In the genomic region with DNA sequence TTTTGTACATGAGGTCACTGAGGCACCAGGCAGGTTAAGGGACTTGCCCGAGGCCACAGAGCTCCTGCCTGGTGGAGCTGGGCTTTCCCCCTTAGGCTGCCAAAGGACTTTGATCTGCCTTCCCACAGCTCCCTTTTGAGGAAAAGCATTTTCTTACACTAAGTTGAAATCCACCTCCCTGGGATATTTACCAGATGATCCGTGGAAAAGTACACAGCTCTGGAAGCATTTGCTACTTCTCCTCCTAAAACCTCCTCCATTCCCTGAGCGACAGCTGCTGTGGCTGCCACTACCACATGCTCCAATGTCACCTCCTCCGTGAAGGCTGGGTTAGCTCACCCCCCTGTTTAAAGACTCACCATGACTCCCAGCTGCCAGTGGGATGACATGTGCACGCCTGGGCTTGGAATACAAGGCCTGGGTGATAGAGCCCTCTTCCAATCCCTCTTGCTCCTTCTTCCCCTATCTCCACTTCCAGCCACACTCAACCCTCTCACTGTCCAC, we compare ENCODE assay signal across 8 cellular contexts. TPM values are rescaled to one million over a fixed set of nuclear protein-coding genes. Genes with fewer than 3 reads are reported as not detected.
DNase-seq lines count a peak whose midpoint lies in the region; ATAC-seq lines count a peak whose summit lies in the region.

No MANE protein-coding gene starts in this region.

- H3K4me1 ChIP-seq in CD4-positive, alpha-beta memory T cell (ENCODE audit: insufficient read depth, low read length): peaks cover 35% of the 10 kb centered on the region
- H3K4me1 ChIP-seq in Karpas-422 (ENCODE audit: low read length): peaks cover 56% of the 10 kb centered on the region
- H3K4me1 ChIP-seq in stomach smooth muscle (ENCODE audit: control insufficient read depth, insufficient read depth, low read length): peaks cover 40% of the 10 kb centered on the region

- H3K4me1 Mint-ChIP-seq in CD4-positive, alpha-beta memory T cell: peaks cover 31 to 41% (median 37%) of the 10 kb centered on the region in 4 donors
- peaks cover 38% of the 10 kb centered on the region for H3K4me1 Mint-ChIP-seq in activated T-helper 1 cell treated with anti-CD3 and anti-CD28 coated beads, Interleukin-12 subunit alpha, Interleukin-12 subunit beta, Interleukin-2, Interleukin-4 antibody, amounts not matched to agents 30 ng/mL and 10 ng/mL and 1 ng/mL, durations not matched to agents 14 hours and 24 hours and 36 hours (ENCODE audit: low read depth)

- H3K36me3 Mint-ChIP-seq in CD4-positive, alpha-beta memory T cell: peaks cover 0 to 6% of the 10 kb centered on the region in 2 donors
- H3K36me3 Mint-ChIP-seq in activated T-helper 1 cell treated with anti-CD3 and anti-CD28 coated beads, Interleukin-12 subunit alpha, Interleukin-12 subunit beta, Interleukin-2, Interleukin-4 antibody, amounts not matched to agents 30 ng/mL and 10 ng/mL and 1 ng/mL, durations not matched to agents 14 hours and 24 hours and 36 hours (ENCODE audit: low read depth): no peaks in the 10 kb centered on the region

- intact Hi-C loops in CD4-positive, alpha-beta memory T cell (cut with micrococcal nuclease): loop anchor here (5.0 kb wide), 1 partner anchor 76 kb away; no protein-coding TSS in a partner anchor
- intact Hi-C loops in activated T-helper 1 cell treated with anti-CD3 and anti-CD28 coated beads, Interleukin-12 subunit alpha, Interleukin-12 subunit beta, Interleukin-2, Interleukin-4 antibody, amounts not matched to agents 30 ng/mL and 10 ng/mL and 1 ng/mL, durations not matched to agents 14 hours and 24 hours and 36 hours (cut with micrococcal nuclease): loop anchor here (1.0 to 10.0 kb wide), 3 partner anchors 48 to 714 kb away; partner anchors contain the start of gene PLD6

- H3K27ac ChIP-seq in CD4-positive, alpha-beta memory T cell (ENCODE audit: low read depth, low read length): no peak overlapping the region
- H3K27ac ChIP-seq in Karpas-422 (ENCODE audit: low read length) (no peak overlapping the region), stomach smooth muscle (ENCODE audit: low read length) (peak overlapping the region; percentile 55)

- POLR2A ChIA-PET in CD4-positive, alpha-beta memory T cell (lab: Charles Lee; ENCODE audit: partially characterized antibody): interaction anchor here (0.9 to 2.3 kb wide), 5 partner anchors 9 to 160 kb away, joined by 3 to 12 read pairs (median 3); no protein-coding TSS in a partner anchor

- H3K27me3 ChIP-seq in CD4-positive, alpha-beta memory T cell (ENCODE audit: insufficient read depth, low read length): no peaks in the 10 kb centered on the region
- H3K27me3 ChIP-seq in Karpas-422 (ENCODE audit: low read length) (no peaks in the 10 kb centered on the region; the same call in 1 of the 2 replicates), stomach smooth muscle (ENCODE audit: control insufficient read depth in 1 of 2, insufficient read depth in 2 of 2, low read length in 2 of 2) (no peaks in the 10 kb centered on the region)

- no peaks in the 10 kb centered on the region for H3K36me3 ChIP-seq in CD4-positive, alpha-beta memory T cell (ENCODE audit: insufficient read depth, low read length)
- H3K36me3 ChIP-seq in Karpas-422 (ENCODE audit: insufficient read depth, low read length) (no peaks in the 10 kb centered on the region), stomach smooth muscle (ENCODE audit: control insufficient read depth in 2 of 2, insufficient read depth in 2 of 2, low read length in 2 of 2) (no peaks in the 10 kb centered on the region)

- H3K79me2 ChIP-seq in Karpas-422 (ENCODE audit: low read length): no peaks in the 10 kb centered on the region

- H3K9ac ChIP-seq in Karpas-422 (ENCODE audit: low read length): no peak overlapping the region
- H3K9ac ChIP-seq in stomach smooth muscle (ENCODE audit: low read length in 2 of 2): peak overlapping the region in 1 of 2 donors; percentile 55

- H3K4me3 ChIP-seq in CD4-positive, alpha-beta memory T cell (ENCODE audit: low read length in 2 of 2): no peak overlapping the region
- H3K4me3 ChIP-seq in Karpas-422 (ENCODE audit: low read length) (no peak overlapping the region; the same call in 1 of the 2 replicates), stomach smooth muscle (ENCODE audit: low read length in 2 of 2) (no peak overlapping the region)

- no peak overlapping the region for H2AFZ ChIP-seq in Karpas-422 (ENCODE audit: low read length)

- no peak for DNase-seq in CD4-positive, alpha-beta memory T cell
- DNase-seq in Karpas-422 (no peak), islet precursor cell (peak; percentile 90), germinal center (ENCODE audit: low spot score) (no peak)
- DNase-seq in activated T-helper 1 cell treated with anti-CD3 and anti-CD28 coated beads, Interleukin-12 subunit alpha, Interleukin-12 subunit beta, Interleukin-2, Interleukin-4 antibody, amounts not matched to agents 30 ng/mL and 10 ng/mL and 1 ng/mL, durations not matched to agents 14 hours and 24 hours and 36 hours (ENCODE audit: low spot score): no peak
- no peak for DNase-seq in activated effector memory CD4-positive, alpha-beta T cell treated with anti-CD3 and anti-CD28 coated beads, Interleukin-2, amount 50 U/mL, for 16 hours

- H3K9me3 ChIP-seq in CD4-positive, alpha-beta memory T cell (ENCODE audit: control insufficient read depth in 1 of 2, low read length in 2 of 2): no peaks in the 10 kb centered on the region
- no peaks in the 10 kb centered on the region for H3K9me3 ChIP-seq in Karpas-422 (ENCODE audit: low read length)
- H3K9me3 ChIP-seq in stomach smooth muscle (ENCODE audit: control insufficient read depth in 2 of 2, low read length in 2 of 2): no peaks in the 10 kb centered on the region

- no peaks in the 10 kb centered on the region for H3K9me3 Mint-ChIP-seq in CD4-positive, alpha-beta memory T cell
- H3K9me3 Mint-ChIP-seq in activated T-helper 1 cell treated with anti-CD3 and anti-CD28 coated beads, Interleukin-12 subunit alpha, Interleukin-12 subunit beta, Interleukin-2, Interleukin-4 antibody, amounts not matched to agents 30 ng/mL and 10 ng/mL and 1 ng/mL, durations not matched to agents 14 hours and 24 hours and 36 hours: no peaks in the 10 kb centered on the region

- peaks cover 31% of the 10 kb centered on the region for H4K20me1 ChIP-seq in Karpas-422 (ENCODE audit: insufficient read depth, low read depth, low read length)

- H3K9me2 ChIP-seq in Karpas-422 (replicated peaks; ENCODE audit: insufficient read depth, low read length): no peaks in the 10 kb centered on the region

- H3K4me3 Mint-ChIP-seq in CD4-positive, alpha-beta memory T cell: peak overlapping the region; percentile 8 to 81 (median 58)
- peak overlapping the region; percentile 80 for H3K4me3 Mint-ChIP-seq in activated T-helper 1 cell treated with anti-CD3 and anti-CD28 coated beads, Interleukin-12 subunit alpha, Interleukin-12 subunit beta, Interleukin-2, Interleukin-4 antibody, amounts not matched to agents 30 ng/mL and 10 ng/mL and 1 ng/mL, durations not matched to agents 14 hours and 24 hours and 36 hours

- no peaks in the 10 kb centered on the region for H3K27me3 Mint-ChIP-seq in CD4-positive, alpha-beta memory T cell
- H3K27me3 Mint-ChIP-seq in activated T-helper 1 cell treated with anti-CD3 and anti-CD28 coated beads, Interleukin-12 subunit alpha, Interleukin-12 subunit beta, Interleukin-2, Interleukin-4 antibody, amounts not matched to agents 30 ng/mL and 10 ng/mL and 1 ng/mL, durations not matched to agents 14 hours and 24 hours and 36 hours (ENCODE audit: insufficient read depth): peaks cover 2% of the 10 kb centered on the region

- CTCF ChIA-PET in CD4-positive, alpha-beta memory T cell (lab: Charles Lee; ENCODE audit: partially characterized antibody): interaction anchor here (0.8 to 1.5 kb wide), 5 partner anchors 13 to 84 kb away, joined by 3 to 4 read pairs (median 3); no protein-coding TSS in a partner anchor

- H3K4me2 ChIP-seq in Karpas-422 (ENCODE audit: low read depth, low read length, poor library complexity, severe bottlenecking): peak overlapping the region; percentile 88

- ATAC-seq in HG03354 (IDR thresholded peaks at IDR 0.05; ENCODE audit: poor library complexity, severe bottlenecking, unreplicated experiment): no peak

- H3K27ac Mint-ChIP-seq in CD4-positive, alpha-beta memory T cell: peak overlapping the region in 3 of 7 donors; percentile 30 to 87 (median 74)
- no peak overlapping the region for H3K27ac Mint-ChIP-seq in activated T-helper 1 cell treated with anti-CD3 and anti-CD28 coated beads, Interleukin-12 subunit alpha, Interleukin-12 subunit beta, Interleukin-2, Interleukin-4 antibody, amounts not matched to agents 30 ng/mL and 10 ng/mL and 1 ng/mL, durations not matched to agents 14 hours and 24 hours and 36 hours

RNA-seq across cellular contexts. Expression of gene MPRIP, which starts 1.2 kb away (rescaled TPM):
- total RNA-seq in CD4-positive, alpha-beta memory T cell: 100 to 1,000 TPM; 250 to 255 TPM
- 10 to 100 TPM; 48.4 to 53.2 TPM for polyA plus RNA-seq in CD4-positive, alpha-beta memory T cell
- total RNA-seq in Karpas-422 (2014; rRNA removed; shearing (Covaris generic); ENCODE audit: low replicate concordance): 44.1 and 49.3 TPM in 2 replicates
- total RNA-seq in activated T-helper 1 cell treated with anti-CD3 and anti-CD28 coated beads, Interleukin-12 subunit alpha, Interleukin-12 subunit beta, Interleukin-2, Interleukin-4 antibody, amounts not matched to agents 30 ng/mL and 10 ng/mL and 1 ng/mL, durations not matched to agents 14 hours and 24 hours and 36 hours: 169 and 175 TPM in 2 replicates
